Comparison of ENCODE assay signal across 29 cellular contexts in the genomic region with DNA sequence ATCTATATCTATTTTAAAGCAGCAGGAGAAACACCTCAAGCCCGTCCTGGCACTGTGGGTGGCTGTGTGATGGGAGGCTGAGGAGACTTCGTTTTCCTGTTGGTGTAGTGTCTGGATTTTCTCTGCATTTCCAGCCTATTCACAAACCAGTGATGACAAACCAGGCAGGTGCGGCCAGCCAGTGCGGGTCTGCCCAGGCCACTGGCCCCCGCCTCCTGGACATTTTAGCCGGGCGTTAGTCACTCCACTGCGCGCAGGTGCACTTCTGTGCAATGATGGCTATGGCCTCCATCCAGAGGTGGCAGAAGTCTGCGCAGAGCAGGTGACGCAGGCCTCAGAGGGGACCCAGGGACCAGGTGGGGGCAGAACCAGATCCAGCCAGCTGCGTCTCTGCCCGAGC.
"Had no signal": no experiment of that assay in that cellular context is flagged by ENCODE, and none has a peak within 500 bp of the region (broad histone marks: within the 10 kb centered on the region; RNA-seq: fewer than 3 reads in every experiment).

No MANE protein-coding gene starts in this region.

- H3K4me3 ChIP-seq: K562, Peyer's patch had no signal

- H3K4me3 Mint-ChIP-seq: activated CD4-positive, alpha-beta T cell treated with anti-CD3 and anti-CD28 coated beads, Interleukin-2, amount 10 ng/mL, durations not matched to agents 24 days and 14 days; activated CD8-positive, alpha-beta T cell treated with anti-CD3 and anti-CD28 coated beads, Interleukin-2, amount 10 ng/mL, durations not matched to agents 7 days and 5 days; activated naive CD8-positive, alpha-beta T cell; activated naive CD8-positive, alpha-beta T cell treated with anti-CD3 and anti-CD28 coated beads, Interleukin-2, amount 50 U/mL, for 24 hours; activated T-cell treated with anti-CD3 and anti-CD28 coated beads, Interleukin-2, amount 50 U/mL, for 24 hours; brain had no signal

- H3K27me3 ChIP-seq: Peyer's patch had no signal

- ATAC-seq: activated CD8-positive, alpha-beta T cell treated with anti-CD3 and anti-CD28 coated beads, Interleukin-2, amount 10 ng/mL, durations not matched to agents 7 days and 5 days; activated naive CD8-positive, alpha-beta T cell treated with anti-CD3 and anti-CD28 coated beads, Interleukin-2, amount 50 U/mL, for 24 hours; K562; PC-3 had no signal

- H3K27ac Mint-ChIP-seq: activated CD4-positive, alpha-beta T cell treated with anti-CD3 and anti-CD28 coated beads, Interleukin-2, amount 10 ng/mL, durations not matched to agents 24 days and 14 days; activated CD8-positive, alpha-beta T cell treated with anti-CD3 and anti-CD28 coated beads, Interleukin-2, amount 10 ng/mL, durations not matched to agents 7 days and 5 days; activated naive CD8-positive, alpha-beta T cell; activated naive CD8-positive, alpha-beta T cell treated with anti-CD3 and anti-CD28 coated beads, Interleukin-2, amount 50 U/mL, for 24 hours; activated T-cell treated with anti-CD3 and anti-CD28 coated beads, Interleukin-2, amount 50 U/mL, for 24 hours; activated T-helper 2 cell treated with anti-CD3 and anti-CD28 coated beads, Interferon-gamma antibody, Interleukin-2, Interleukin-4, amounts not matched to agents 10 μg/mL and 5 μg/mL and 100 μg/mL, durations not matched to agents 14 hours and 24 hours and 36 hours had no signal

- H3K36me3 ChIP-seq: Peyer's patch had no signal

- H3K27ac ChIP-seq: Peyer's patch had no signal

- DNase-seq: activated CD4-positive, alpha-beta T cell treated with anti-CD3 and anti-CD28 coated beads, Interleukin-2, amount 10 ng/mL, durations not matched to agents 24 days and 14 days; activated CD4-positive, alpha-beta T cell treated with anti-CD3 and anti-CD28 coated beads, Interleukin-2, amount 50 U/mL, for 48 hours; activated CD8-positive, alpha-beta T cell treated with anti-CD3 and anti-CD28 coated beads, Interleukin-2, amount 10 ng/mL, durations not matched to agents 7 days and 5 days; activated gamma-delta T cell; activated naive CD4-positive, alpha-beta T cell treated with Interleukin-2 at 50 U/mL for 16 hours; activated naive CD8-positive, alpha-beta T cell treated with anti-CD3 and anti-CD28 coated beads, Interleukin-2, amount 50 U/mL, for 24 hours; activated T-cell treated with anti-CD3 and anti-CD28 coated beads, Interleukin-2, amount 50 U/mL, for 24 hours; anterior cingulate cortex; caudate nucleus; cerebellar nuclear complex; IMR-90; NCI-H1092 treated with DMSO at 0.1 percent for 48 hours; NCI-H1694; NCI-H1930; NCI-H2081 treated with DMSO at 0.1 percent for 48 hours; NCI-H226; NCI-H446 treated with DMSO at 0.1 percent for 48 hours; NCI-H524; NCI-H69; PC-3; Peyer's patch; RPMI8226; SW 1271; T-helper 1 cell; T1000 had no signal

- H3K9me3 Mint-ChIP-seq: activated CD4-positive, alpha-beta T cell treated with anti-CD3 and anti-CD28 coated beads, Interleukin-2, amount 10 ng/mL, durations not matched to agents 24 days and 14 days; activated naive CD8-positive, alpha-beta T cell treated with anti-CD3 and anti-CD28 coated beads, Interleukin-2, amount 50 U/mL, for 24 hours; activated T-cell treated with anti-CD3 and anti-CD28 coated beads, Interleukin-2, amount 50 U/mL, for 24 hours; activated T-helper 2 cell treated with anti-CD3 and anti-CD28 coated beads, Interferon-gamma antibody, Interleukin-2, Interleukin-4, amounts not matched to agents 10 μg/mL and 5 μg/mL and 100 μg/mL, durations not matched to agents 14 hours and 24 hours and 36 hours had no signal

- H3K9me3 ChIP-seq: Peyer's patch had no signal

- H3K36me3 Mint-ChIP-seq: activated naive CD8-positive, alpha-beta T cell; brain had no signal
